Comparison of ENCODE assay signal across 8 cellular contexts in genomic region chr1:16684738-16685337, GRCh38. TPM values are rescaled to one million over a fixed set of nuclear protein-coding genes. Genes with fewer than 3 reads are reported as not detected.
DNase-seq lines count a peak whose midpoint lies in the region; ATAC-seq and TF ChIP-seq lines count a peak whose summit lies in the region.
"Not testable (repeated sequence)": the region's sequence is repeated elsewhere in the genome, so short reads cannot be mapped to it uniquely, and the experiment has no call there.

No MANE protein-coding gene starts in this region.

- H3K4me3 Mint-ChIP-seq in Calu3 (ENCODE audit: low read depth, unreplicated experiment); memory B cell: not testable (repeated sequence)

- DNase-seq in Calu3; RWPE2 (ENCODE audit: low spot score); astrocyte of the spinal cord (ENCODE audit: low read depth, low spot score); fibroblast of the aortic adventitia (ENCODE audit: low read depth); memory B cell (ENCODE audit: low spot score in 2 of 2); tibial nerve (ENCODE audit: low spot score in 2 of 2): not testable (repeated sequence)

- not testable (repeated sequence) for H3K9me3 ChIP-seq in Loucy (ENCODE audit: insufficient read depth, low read depth, low read length); RWPE2 (ENCODE audit: severe bottlenecking); tibial nerve

- not testable (repeated sequence) for H3K9me3 Mint-ChIP-seq in Calu3 (ENCODE audit: low read depth, unreplicated experiment); memory B cell

- not testable (repeated sequence) for H3F3A ChIP-seq in Loucy (ENCODE audit: low read depth)

- TF ChIP-seq EP300 in tibial nerve (IDR thresholded peaks at IDR 0.05) = not testable (repeated sequence)

- not testable (repeated sequence) for H3K79me2 ChIP-seq in Loucy (ENCODE audit: insufficient read depth, low read length)

- H3K36me3 Mint-ChIP-seq in Calu3 (ENCODE audit: insufficient read depth, unreplicated experiment); memory B cell: not testable (repeated sequence)

- H3K4me1 ChIP-seq in Loucy (ENCODE audit: insufficient read depth, low read length, poor library complexity, severe bottlenecking); RWPE2 (ENCODE audit: insufficient read depth, poor library complexity, severe bottlenecking); tibial nerve: not testable (repeated sequence)

- in situ Hi-C loops in astrocyte of the spinal cord (cut with HindIII; ENCODE audit: low sequenced_read_pairs) = not testable (repeated sequence)

- TSS peak; percentile 52 for BruUV-seq in Calu3 (replicated peaks; lab: Mats Ljungman, UMichigan)

- ATAC-seq in GM18909 (IDR thresholded peaks at IDR 0.05; ENCODE audit: poor library complexity, unreplicated experiment) (peak; percentile 65), RWPE2 (ENCODE audit: low read depth) (peak; percentile 66; the same call in 2 of the 3 replicates), memory B cell (ENCODE audit: low read depth) (peak; percentile 67)

- intact Hi-C loops in Calu3 (cut with micrococcal nuclease; ENCODE audit: unreplicated experiment) = not testable (repeated sequence)

- H3K4me3 ChIP-seq in Loucy (ENCODE audit: low read length, poor library complexity, severe bottlenecking); RWPE2 (ENCODE audit: severe bottlenecking); astrocyte of the spinal cord (ENCODE audit: low read depth, low read length); fibroblast of the aortic adventitia (ENCODE audit: low read depth, low read length); tibial nerve: not testable (repeated sequence)

- H3K36me3 ChIP-seq in Loucy (ENCODE audit: insufficient read depth, low read length); RWPE2 (ENCODE audit: low read depth); tibial nerve: not testable (repeated sequence)

- H3K27ac ChIP-seq in RWPE2 (ENCODE audit: poor library complexity, severe bottlenecking); tibial nerve: not testable (repeated sequence)

- H2AFZ ChIP-seq in Loucy (ENCODE audit: low read length) = not testable (repeated sequence)

- H3K4me1 Mint-ChIP-seq in Calu3 (ENCODE audit: low read depth, unreplicated experiment); memory B cell: not testable (repeated sequence)

- not testable (repeated sequence) for H3K27ac Mint-ChIP-seq in Calu3 (ENCODE audit: unreplicated experiment); memory B cell

- H3K27me3 ChIP-seq in Loucy (ENCODE audit: insufficient read depth, low read length, poor library complexity, severe bottlenecking); RWPE2 (ENCODE audit: insufficient read depth, poor library complexity, severe bottlenecking): not testable (repeated sequence)
- H3K27me3 ChIP-seq in tibial nerve = peaks cover 0 to 13% of the 10 kb centered on the region in 2 donors

- H3K27me3 Mint-ChIP-seq in Calu3 (ENCODE audit: unreplicated experiment); memory B cell: not testable (repeated sequence)

- not testable (repeated sequence) for TF ChIP-seq CTCF in Calu3 (IDR thresholded peaks at IDR 0.05; ENCODE audit: unreplicated experiment); RWPE2 (IDR thresholded peaks at IDR 0.05; ENCODE audit: poor library complexity, severe bottlenecking)
- TF ChIP-seq CTCF in Loucy (conservative IDR thresholded peaks at IDR 0.05; ENCODE audit: low read length) (peak; percentile 31), astrocyte of the spinal cord (IDR thresholded peaks at IDR 0.05; ENCODE audit: low read depth, low read length) (peak; percentile 22), fibroblast of the aortic adventitia (IDR thresholded peaks at IDR 0.05; ENCODE audit: insufficient read depth, low read length) (peak; percentile 35), tibial nerve (IDR thresholded peaks at IDR 0.05) (peak in 3 of 5 experiments; percentile 39 to 70 (median 44))

- TF ChIP-seq POLR2A in tibial nerve (IDR thresholded peaks at IDR 0.05) = not testable (repeated sequence)

- H3K9ac ChIP-seq in Loucy (ENCODE audit: low read depth, low read length, poor library complexity, severe bottlenecking) = not testable (repeated sequence)

- H4K20me1 ChIP-seq in Loucy (ENCODE audit: insufficient read depth, low read length, poor library complexity, severe bottlenecking) = not testable (repeated sequence)

- H3K4me2 ChIP-seq in Loucy (ENCODE audit: low read depth, low read length, poor library complexity, severe bottlenecking) = not testable (repeated sequence)

- WGBS in tibial nerve, 2 donors = 1 to 6% methylated on average over 4 of the region's 4 CpGs

- CTCF ChIA-PET in Calu3 (lab: Charles Lee) = not testable (repeated sequence)

- not testable (repeated sequence) for H3K9me2 ChIP-seq in Loucy (replicated peaks; ENCODE audit: low read depth, low read length)

RNA-seq across cellular contexts. Expression of gene RNU1-3, which starts 18.1 kb away (rescaled TPM):
- 1,678 and 1,905 TPM in 2 replicates for total RNA-seq in Calu3 (2022)
- total RNA-seq in fibroblast of the aortic adventitia (ENCODE audit: low replicate concordance) = under 0.01 and 2,882 TPM in 2 replicates
- total RNA-seq in tibial nerve = under 1 TPM; under 0.01 TPM

RNA-seq across cellular contexts. Expression of gene RNU1-4, which starts 55.5 kb away (rescaled TPM):
- total RNA-seq in Calu3 (2022) (1,678 and 1,905 TPM in 2 replicates), fibroblast of the aortic adventitia (ENCODE audit: low replicate concordance) (under 0.01 and 2,882 TPM in 2 replicates), tibial nerve (under 1 TPM; under 0.01 TPM)
